25 cellular contexts compared by ENCODE assay signal in the genomic region with DNA sequence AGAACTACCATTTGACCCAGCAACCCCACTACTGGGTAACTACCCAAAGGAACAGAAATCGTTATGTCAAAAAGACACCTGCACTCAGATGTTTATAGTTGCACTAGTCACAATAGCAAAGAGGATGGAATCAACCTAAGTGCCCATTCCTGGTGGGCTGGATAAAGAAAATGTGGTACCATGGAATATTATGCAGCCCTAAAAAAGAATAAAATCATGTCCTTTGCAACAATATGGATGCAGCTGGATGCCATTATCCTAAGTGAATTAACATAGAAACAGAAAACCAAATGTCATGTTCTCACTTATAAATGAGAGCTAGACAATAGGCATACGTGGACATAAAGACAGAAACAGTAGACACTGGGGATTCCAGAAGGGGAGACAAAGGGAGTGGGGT.
"Had no signal": no experiment of that assay in that cellular context is flagged by ENCODE, and none has a peak within 500 bp of the region (broad histone marks: within the 10 kb centered on the region; RNA-seq: fewer than 3 reads in every experiment).

No MANE protein-coding gene starts in this region.

- H3K4me1 ChIP-seq: ascending aorta, tibial artery had no signal

- H3K27ac ChIP-seq: ascending aorta, brain microvascular endothelial cell, heart left ventricle, suprapubic skin, tibial artery had no signal

- H3K4me3 ChIP-seq: ascending aorta, heart left ventricle, left lung, smooth muscle cell, suprapubic skin, tibial artery had no signal

- ATAC-seq: esophagus mucosa; heart left ventricle; stimulated activated memory B cell treated with anti-CD40 and anti-IgM and Interleukin-4, amounts not matched to agents 10 μg/mL and 1 μg/mL and 100 μg/mL, for 72 hours; stimulated activated naive CD8-positive, alpha-beta T cell treated with anti-CD3 and anti-CD28 coated beads, Interleukin-15, amount 100 ng/mL, for 72 hours had no signal

- H3K36me3 ChIP-seq: ascending aorta, brain microvascular endothelial cell, heart left ventricle, left lung, suprapubic skin, tibial artery had no signal

- DNase-seq: activated CD4-positive, alpha-beta memory T cell treated with anti-CD3 and anti-CD28 coated beads, Interleukin-2, amount 10 ng/mL, durations not matched to agents 7 days and 5 days; activated CD4-positive, alpha-beta T cell treated with anti-CD3 and anti-CD28 coated beads for 1 hour; activated CD4-positive, alpha-beta T cell treated with anti-CD3 and anti-CD28 coated beads, Interleukin-2, amount 10 ng/mL, durations not matched to agents 7 days and 5 days; activated CD8-positive, alpha-beta memory T cell treated with anti-CD3 and anti-CD28 coated beads, Interleukin-2, amount 50 U/mL, for 48 hours; activated gamma-delta T cell; activated naive CD4-positive, alpha-beta T cell treated with anti-CD3 and anti-CD28 coated beads, Interleukin-2, amount 10 ng/mL, durations not matched to agents 7 days and 5 days; activated naive CD8-positive, alpha-beta T cell treated with anti-CD3 and anti-CD28 coated beads, Interleukin-2, amount 10 ng/mL, durations not matched to agents 7 days and 5 days; activated T-cell treated with anti-CD3 and anti-CD28 coated beads, Interleukin-2, amount 50 U/mL, for 24 hours; brain microvascular endothelial cell; endodermal cell; foreskin fibroblast; heart left ventricle; mammary epithelial cell; stimulated activated CD4-positive, alpha-beta T cell treated with anti-CD3 and anti-CD28 coated beads, Interleukin-1b, Interleukin-23, amount 100 ng/mL, for 48 hours; stimulated activated CD4-positive, alpha-beta T cell treated with anti-CD3 and anti-CD28 coated beads, Interleukin-4, amount 100 ng/mL, for 4 hours; stimulated activated CD8-positive, alpha-beta memory T cell treated with anti-CD3 and anti-CD28 coated beads, Interleukin-4, amount 100 ng/mL, for 48 hours; stimulated activated naive CD8-positive, alpha-beta T cell treated with anti-CD3 and anti-CD28 coated beads, Interleukin-15, amount 100 ng/mL, for 72 hours; T1000; tibial artery had no signal

- H3K27me3 ChIP-seq: ascending aorta, brain microvascular endothelial cell, heart left ventricle, left lung, suprapubic skin, tibial artery had no signal

- H3K4me2 ChIP-seq: smooth muscle cell had no signal

- H3K9me3 ChIP-seq: ascending aorta, left lung, suprapubic skin, tibial artery had no signal
